ENCODE assay signal across 29 cellular contexts in the genomic region with DNA sequence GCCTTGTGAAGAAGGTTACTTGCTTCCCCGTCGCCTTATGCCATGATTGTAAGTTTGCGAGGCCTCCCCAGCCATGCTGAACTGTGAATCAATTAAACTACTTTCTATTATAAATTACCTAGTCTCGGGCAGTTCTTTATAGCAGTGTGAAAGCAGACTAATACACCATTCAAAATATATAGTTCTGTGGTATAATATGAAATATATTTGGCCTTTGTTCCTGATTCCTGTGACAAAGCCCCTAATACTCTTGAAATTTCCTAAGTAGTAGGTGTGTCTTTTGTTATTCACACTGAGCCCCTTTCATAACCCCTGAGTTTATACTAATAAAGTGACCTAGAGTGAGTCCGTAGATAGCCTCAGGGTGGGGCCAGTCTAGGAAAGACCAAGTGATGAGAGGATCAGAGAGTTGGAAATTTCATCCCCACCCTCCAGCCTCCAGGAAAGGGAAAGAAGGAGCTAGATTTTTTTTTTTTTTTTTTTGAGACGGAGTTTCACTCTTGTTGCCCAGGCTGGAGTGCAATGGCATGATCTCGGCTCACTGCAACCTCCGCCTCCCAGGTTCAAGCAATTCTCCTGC.
"Had no signal": no experiment of that assay in that cellular context is flagged by ENCODE, and none has a peak within 500 bp of the region (broad histone marks: within the 10 kb centered on the region; RNA-seq: fewer than 3 reads in every experiment).

No MANE protein-coding gene starts in this region.

- H3K9me3 ChIP-seq: left lung, lower lobe of right lung, ovary, stomach, testis, thyroid gland, transverse colon, upper lobe of left lung, vagina had no signal

- H3K27me3 ChIP-seq: left lung, neural progenitor cell, ovary, stomach, testis, thyroid gland, transverse colon, upper lobe of left lung, vagina had no signal

- H3K27ac Mint-ChIP-seq: naive B cell; natural killer cell; nephron progenitor cell; neural progenitor cell; progenitor cell of endocrine pancreas; stimulated activated naive B cell treated with anti-CD40 and anti-IgM and Interleukin-4, amounts not matched to agents 10 μg/mL and 1 μg/mL and 100 μg/mL, for 72 hours had no signal

- H3K4me3 Mint-ChIP-seq: immature natural killer cell; naive B cell; natural killer cell; nephron progenitor cell; neural progenitor cell; stimulated activated naive B cell treated with anti-CD40 and anti-IgM and Interleukin-4, amounts not matched to agents 10 μg/mL and 1 μg/mL and 100 μg/mL, for 72 hours had no signal

- H3K4me1 ChIP-seq: left lung, lower lobe of right lung, neural progenitor cell, testis, thyroid gland had no signal

- H3K4me1 Mint-ChIP-seq: nephron progenitor cell, neural progenitor cell had no signal

- ATAC-seq: left colon; left lung; lower lobe of right lung; natural killer cell; right cardiac atrium; sciatic nerve; stimulated activated naive B cell treated with anti-CD40 and anti-IgM and Interleukin-4, amounts not matched to agents 10 μg/mL and 1 μg/mL and 100 μg/mL, for 72 hours; stimulated activated naive CD8-positive, alpha-beta T cell treated with anti-CD3 and anti-CD28 coated beads, Interleukin-15, Interleukin-2, amounts not matched to agents 100 U/mL and 50 U/mL, for 24 hours had no signal

- H3K4me3 ChIP-seq: left lung, lower lobe of right lung, neural progenitor cell, ovary, skin epidermis, stomach, testis, thyroid gland, transverse colon, upper lobe of left lung, vagina had no signal

- H3K36me3 ChIP-seq: left lung, lower lobe of right lung, neural progenitor cell, ovary, stomach, thyroid gland, transverse colon, upper lobe of left lung, vagina had no signal

- H3K36me3 Mint-ChIP-seq: natural killer cell had no signal

- H3K9me3 Mint-ChIP-seq: immature natural killer cell; naive B cell; natural killer cell; nephron progenitor cell; stimulated activated naive B cell treated with anti-CD40 and anti-IgM and Interleukin-4, amounts not matched to agents 10 μg/mL and 1 μg/mL and 100 μg/mL, for 72 hours had no signal

- H3K27me3 Mint-ChIP-seq: naive B cell; progenitor cell of endocrine pancreas; stimulated activated naive B cell treated with anti-CD40 and anti-IgM and Interleukin-4, amounts not matched to agents 10 μg/mL and 1 μg/mL and 100 μg/mL, for 72 hours had no signal

- H3K27ac ChIP-seq: left lung, lower lobe of right lung, neural progenitor cell, ovary, skin epidermis, stomach, testis, thyroid gland, transverse colon, upper lobe of left lung, vagina had no signal

- DNase-seq: hypothalamus; immature natural killer cell; kidney; left colon; left lung; lower lobe of right lung; mammary epithelial cell; mesenchymal stem cell; naive B cell; natural killer cell; nephron progenitor cell; ovary; right cardiac atrium; stimulated activated CD4-positive, alpha-beta T cell treated with anti-CD3 and anti-CD28 coated beads, Interleukin-12 subunit alpha, Interleukin-12 subunit beta, amount 100 ng/mL, for 4 hours; stimulated activated CD4-positive, alpha-beta T cell treated with anti-CD3 and anti-CD28 coated beads, Interleukin-15, amount 100 ng/mL, for 24 hours; stimulated activated CD4-positive, alpha-beta T cell treated with anti-CD3 and anti-CD28 coated beads, Interleukin-2, amount 100 ng/mL, for 24 hours; stimulated activated CD4-positive, alpha-beta T cell treated with anti-CD3 and anti-CD28 coated beads, Interleukin-4, amount 100 ng/mL, for 1 hour; stimulated activated naive B cell treated with anti-CD40 and anti-IgM and Interleukin-4, amounts not matched to agents 10 μg/mL and 1 μg/mL and 100 μg/mL, for 72 hours; stimulated activated naive CD8-positive, alpha-beta T cell treated with anti-CD3 and anti-CD28 coated beads, Interleukin-15, Interleukin-2, amounts not matched to agents 100 U/mL and 50 U/mL, for 24 hours; stomach; testis; thyroid gland; transverse colon; upper lobe of left lung had no signal
